Comparison of ENCODE assay signal across 8 cellular contexts in the genomic region with DNA sequence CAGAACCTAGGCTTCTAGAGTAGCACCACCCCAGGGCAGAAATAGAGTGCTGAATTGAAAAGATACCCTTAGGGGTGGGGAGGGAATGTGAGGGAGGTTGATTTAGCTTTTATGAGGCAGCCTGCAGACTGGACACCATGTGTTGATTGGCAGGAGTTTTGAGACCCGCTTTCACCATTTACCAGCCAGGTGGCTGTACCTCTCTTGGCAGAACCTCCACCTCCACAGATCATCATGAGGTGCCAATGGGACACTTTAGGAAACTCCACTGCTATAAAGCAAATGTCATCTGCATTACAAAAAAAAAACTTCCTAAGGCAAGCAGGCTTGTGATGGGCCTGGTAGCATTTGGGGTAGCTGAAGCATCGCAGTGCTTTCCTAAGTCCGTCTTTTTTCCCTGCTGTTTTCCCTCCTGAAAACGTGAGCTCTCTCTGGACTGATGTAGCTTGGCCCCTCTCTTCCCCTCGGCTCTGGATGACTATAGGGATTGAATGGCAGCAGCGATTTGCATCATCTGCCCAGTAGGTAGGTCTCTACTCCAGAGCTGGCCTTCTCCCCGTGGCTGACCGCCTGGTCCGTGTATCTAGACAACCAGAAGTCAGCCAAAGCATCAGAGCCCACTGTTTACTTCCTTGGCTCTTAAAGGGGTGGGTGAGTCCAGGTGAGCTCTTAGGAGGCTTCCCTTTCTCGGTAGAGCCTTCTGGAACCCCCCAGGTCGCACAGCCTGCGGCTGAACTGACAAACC. TPM values are rescaled to one million over a fixed set of nuclear protein-coding genes. Genes with fewer than 3 reads are reported as not detected.
DNase-seq lines count a peak whose midpoint lies in the region; ATAC-seq and TF ChIP-seq lines count a peak whose summit lies in the region.

No MANE protein-coding gene starts in this region.

- peak overlapping the region; percentile 88 for H3K4me3 ChIP-seq in ACC112 (ENCODE audit: low read depth, low read length)
- H3K4me3 ChIP-seq in IMR-90 (ENCODE audit: insufficient read depth, low read depth, low read length): peak overlapping the region; percentile 76
- H3K4me3 ChIP-seq in muscle layer of duodenum (ENCODE audit: low read depth in 1 of 2, low read length in 2 of 2): peak overlapping the region; percentile 68 to 77

- H2AFZ ChIP-seq in ACC112 (ENCODE audit: low read length, unreplicated experiment) (no peak overlapping the region), IMR-90 (replicated peaks; ENCODE audit: low read length, poor library complexity) (peak overlapping the region; percentile 97)

- H2BK120ac ChIP-seq in IMR-90 (ENCODE audit: low read depth, low read length): no peak overlapping the region

- no peaks in the 10 kb centered on the region for H3K9me3 ChIP-seq in IMR-90 (ENCODE audit: control insufficient read depth, insufficient read depth, low read length)
- H3K9me3 ChIP-seq in muscle layer of duodenum (ENCODE audit: control insufficient read depth in 1 of 2, low read length in 2 of 2): no peaks in the 10 kb centered on the region

- no peak overlapping the region for H3K14ac ChIP-seq in IMR-90 (replicated peaks; ENCODE audit: low read depth, low read length)

- peaks cover 12% of the 10 kb centered on the region for H3K36me3 Mint-ChIP-seq in chondrocyte (ENCODE audit: low read depth)

- H2AK9ac ChIP-seq in IMR-90 (replicated peaks; ENCODE audit: low read depth, low read length, poor library complexity): peak overlapping the region; percentile 22

- no peaks in the 10 kb centered on the region for H3K9me3 Mint-ChIP-seq in chondrocyte (ENCODE audit: low read depth)

- no peaks in the 10 kb centered on the region for H3K79me2 ChIP-seq in ACC112 (ENCODE audit: control insufficient read depth, insufficient read depth, low read length, unreplicated experiment)

- no peak overlapping the region for H4K91ac ChIP-seq in IMR-90 (ENCODE audit: insufficient read depth, low read depth, low read length)

- no peak overlapping the region for H2AK5ac ChIP-seq in IMR-90 (ENCODE audit: low read depth, low read length)

- H3K27ac ChIP-seq in ACC112 (ENCODE audit: low read depth, low read length) (no peak overlapping the region), IMR-90 (ENCODE audit: insufficient read depth, low read length) (no peak overlapping the region), muscle layer of duodenum (ENCODE audit: low read length) (peak overlapping the region; percentile 33)

- H2BK5ac ChIP-seq in IMR-90 (ENCODE audit: low read depth, low read length, poor library complexity, severe bottlenecking): no peak overlapping the region

- TF ChIP-seq RAD21 in IMR-90 (IDR thresholded peaks at IDR 0.05; ENCODE audit: low read length): no peak

- H2BK15ac ChIP-seq in IMR-90 (ENCODE audit: low read depth, low read length): no peak overlapping the region

- peak overlapping the region; percentile 83; the same call in 1 of the 2 replicates for H3K9ac ChIP-seq in IMR-90 (ENCODE audit: low read depth, low read length)

- 0 out of 2 replicates have a peak overlapping the region, but pooled peaks have one; percentile 1 for H3K23ac ChIP-seq in IMR-90 (ENCODE audit: low read depth, low read length)

- no peak for TF ChIP-seq CTCF in IMR-90 (conservative IDR thresholded peaks at IDR 0.05; ENCODE audit: low read depth, low read length)
- TF ChIP-seq CTCF in chondrocyte (IDR thresholded peaks at IDR 0.05): no peak

- in situ Hi-C loops in IMR-90 (cut with MboI; ENCODE audit: low sequenced_read_pairs): no loop called here

- dilution Hi-C loops in IMR-90 (cut with HindIII; ENCODE audit: low sequenced_read_pairs, unreplicated experiment): no loop called here

- H3K4me1 ChIP-seq in ACC112 (ENCODE audit: control insufficient read depth, insufficient read depth, low read length, unreplicated experiment) (peaks cover 19% of the 10 kb centered on the region), IMR-90 (ENCODE audit: control insufficient read depth, insufficient read depth, low read length) (peaks cover 2% of the 10 kb centered on the region; the same call in 1 of the 2 replicates), muscle layer of duodenum (ENCODE audit: control insufficient read depth in 1 of 2, insufficient read depth in 2 of 2, low read length in 2 of 2) (peaks cover 8 to 28% of the 10 kb centered on the region in 2 donors)

- ATAC-seq in IMR-90 (ENCODE audit: low read depth) (no peak), HG03442 (IDR thresholded peaks at IDR 0.05; ENCODE audit: unreplicated experiment) (no peak)

- H3K27me3 Mint-ChIP-seq in chondrocyte (ENCODE audit: low read depth): no peaks in the 10 kb centered on the region

- no peak overlapping the region for H2BK20ac ChIP-seq in IMR-90 (ENCODE audit: low read depth, low read length)

- H3K4me2 ChIP-seq in IMR-90 (ENCODE audit: low read depth, low read length): no peak overlapping the region; the same call in 1 of the 2 replicates

- no peaks in the 10 kb centered on the region for H3K79me1 ChIP-seq in IMR-90 (ENCODE audit: low read depth in 1 of 2, low read length in 2 of 2)

- peaks cover 13% of the 10 kb centered on the region for H3K4me1 Mint-ChIP-seq in chondrocyte (ENCODE audit: low read depth)

- WGBS in IMR-90 (ENCODE audit: extremely low coverage in 2 of 2, insufficient read length in 1 of 2), 2 experiments: 100% methylated on average over 2 of the region's 12 CpGs; no CpG with 5 or more reads in 1 of the 2 experiments

- no peak overlapping the region for H3K18ac ChIP-seq in IMR-90 (ENCODE audit: low read depth, low read length)

- BruUV-seq in IMR-90 (replicated peaks; lab: Mats Ljungman, UMichigan): no TSS peak

- peak overlapping the region; percentile 71 for H3K4me3 Mint-ChIP-seq in chondrocyte (ENCODE audit: unreplicated experiment)

- H3K4ac ChIP-seq in IMR-90 (ENCODE audit: low read depth, low read length): 0 out of 2 replicates have a peak overlapping the region, but pooled peaks have one; percentile 6

- no peaks in the 10 kb centered on the region for H3K27me3 ChIP-seq in ACC112 (ENCODE audit: insufficient read depth, low read length)
- no peaks in the 10 kb centered on the region for H3K27me3 ChIP-seq in IMR-90 (ENCODE audit: control insufficient read depth, insufficient read depth, low read length)
- H3K27me3 ChIP-seq in muscle layer of duodenum (ENCODE audit: low read depth, low read length): no peaks in the 10 kb centered on the region

- no peak overlapping the region for H3K56ac ChIP-seq in IMR-90 (ENCODE audit: extremely low read depth, insufficient read depth, low read length)

- POLR2A ChIA-PET in IMR-90 (lab: Charles Lee; ENCODE audit: unreplicated experiment): no interaction called here

- no peak for DNase-seq in IMR-90
- no peak for DNase-seq in chondrocyte (ENCODE audit: low spot score)
- no peak for DNase-seq in occipital lobe (lab: John Stamatoyannopoulos, UW)
- DNase-seq in NCI-H82 treated with DMSO at 0.1 percent for 48 hours (lab: John Stamatoyannopoulos, UW; ENCODE audit: unreplicated experiment): no peak
- no peak for DNase-seq in SW480 (ENCODE audit: low spot score)

- TF ChIP-seq POLR2A in IMR-90 (IDR thresholded peaks at IDR 0.05; ENCODE audit: low read depth, low read length): no peak

- peak overlapping the region; percentile 2; the same call in 1 of the 2 replicates for H4K5ac ChIP-seq in IMR-90 (ENCODE audit: low read depth, low read length)

- H4K8ac ChIP-seq in IMR-90 (ENCODE audit: low read depth in 2 of 2, low read length in 2 of 2): peak overlapping the region in 1 of 2 experiments; percentile 55; a peak in 2 of 4 replicates

- peak overlapping the region; percentile 74 for H3K27ac Mint-ChIP-seq in chondrocyte (ENCODE audit: unreplicated experiment)

- intact Hi-C loops in IMR-90 (cut with micrococcal nuclease): no loop called here

- H3K36me3 ChIP-seq in ACC112 (ENCODE audit: insufficient read depth, low read length): no peaks in the 10 kb centered on the region
- H3K36me3 ChIP-seq in IMR-90 (ENCODE audit: control insufficient read depth, insufficient read depth, low read length): peaks cover 5% of the 10 kb centered on the region
- H3K36me3 ChIP-seq in muscle layer of duodenum (ENCODE audit: control insufficient read depth in 1 of 2, insufficient read depth in 2 of 2, low read length in 2 of 2): peaks cover 22 to 23% of the 10 kb centered on the region in 2 donors

- H3K9me1 ChIP-seq in IMR-90 (ENCODE audit: insufficient read depth, low read length): no peaks in the 10 kb centered on the region; the same call in 1 of the 2 replicates

- CTCF ChIA-PET in IMR-90 (lab: Yijun Ruan, JAX): interaction anchor here (0.5 to 1.0 kb wide), 5 partner anchors 9 to 139 kb away, joined by 3 to 6 read pairs (median 5); no protein-coding TSS in a partner anchor

- H4K20me1 ChIP-seq in IMR-90 (ENCODE audit: insufficient read depth, low read length): no peaks in the 10 kb centered on the region

TF ChIP-seq in IMR-90, 13 proteins besides CTCF, POLR2A, EP300 and RAD21 (continues in another document):
- TF ChIP-seq BHLHE40 (IDR thresholded peaks at IDR 0.05; ENCODE audit: low read depth, low read length): no peak
- TF ChIP-seq SMC3 (IDR thresholded peaks at IDR 0.05; ENCODE audit: low read depth, low read length): no peak
- TF ChIP-seq MXI1 (IDR thresholded peaks at IDR 0.05; ENCODE audit: borderline replicate concordance, low read depth, low read length): no peak
- no peak for TF ChIP-seq FOS (IDR thresholded peaks at IDR 0.05; ENCODE audit: low read depth, low read length)
- TF ChIP-seq, protein P1, sequence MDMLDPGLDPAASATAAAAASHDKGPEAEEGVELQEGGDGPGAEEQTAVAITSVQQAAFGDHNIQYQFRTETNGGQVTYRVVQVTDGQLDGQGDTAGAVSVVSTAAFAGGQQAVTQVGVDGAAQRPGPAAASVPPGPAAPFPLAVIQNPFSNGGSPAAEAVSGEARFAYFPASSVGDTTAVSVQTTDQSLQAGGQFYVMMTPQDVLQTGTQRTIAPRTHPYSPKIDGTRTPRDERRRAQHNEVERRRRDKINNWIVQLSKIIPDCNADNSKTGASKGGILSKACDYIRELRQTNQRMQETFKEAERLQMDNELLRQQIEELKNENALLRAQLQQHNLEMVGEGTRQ (IDR thresholded peaks at IDR 0.05; ENCODE audit: low read depth, low read length): no peak
- no peak for TF ChIP-seq RFX5 (IDR thresholded peaks at IDR 0.05; ENCODE audit: low read depth, low read length)
- TF ChIP-seq CEBPB (IDR thresholded peaks at IDR 0.05; ENCODE audit: low read depth, low read length): no peak

RNA-seq across cellular contexts. Expression of a gene that starts 1.3 kb away (rescaled TPM):
- total RNA-seq in IMR-90 (2012; rRNA removed) (15.8 and 17.8 TPM in 2 replicates), chondrocyte (38.4 to 55.0 TPM (median 49.3 TPM) in 3 replicates), occipital lobe (6.2 TPM)
- polyA plus RNA-seq in IMR-90 (2012; rRNA removed): 31.6 and 33.1 TPM in 2 replicates
- polyA plus RNA-seq in IMR-90 (2012; cell fraction: cytosol; rRNA removed): 21.7 and 49.0 TPM in 2 replicates
- 10.9 and 17.4 TPM in 2 replicates for polyA plus RNA-seq in IMR-90 (2012; cell fraction: nucleus; rRNA removed; ENCODE audit: low replicate concordance)
